In genomic region chr13:30616927-30617314, GRCh38 we compare ENCODE assay signal across 8 cellular contexts. TPM values are rescaled to one million over a fixed set of nuclear protein-coding genes. Genes with fewer than 3 reads are reported as not detected.
DNase-seq lines count a peak whose midpoint lies in the region; ATAC-seq and TF ChIP-seq lines count a peak whose summit lies in the region.

No MANE protein-coding gene starts in this region.

- H3K79me2 ChIP-seq in trophoblast cell (ENCODE audit: control insufficient read depth, insufficient read depth, low read length, poor library complexity) = peaks cover 10% of the 10 kb centered on the region

- 0 to 1% (median 1%) methylated on average over 12 of the region's 12 CpGs for WGBS in adipose tissue, 3 donors
- 0% methylated on average over 12 of the region's 12 CpGs for WGBS in heart right ventricle, 2 donors
- WGBS in trophoblast cell (ENCODE audit: extremely low coverage, insufficient coverage, insufficient read length) = no CpG with 5 or more reads among the region's 12 CpGs

- ATAC-seq in GM21423 (IDR thresholded peaks at IDR 0.05; ENCODE audit: unreplicated experiment) (peak; percentile 21), heart right ventricle (peak; percentile 72 to 83 (median 79))

- H3K4me1 ChIP-seq in heart right ventricle (peaks cover 0 to 43% (median 27%) of the 10 kb centered on the region in 9 donors), trophoblast cell (ENCODE audit: control insufficient read depth in 1 of 2, insufficient read depth in 2 of 2, low read length in 2 of 2) (no peaks in the 10 kb centered on the region)

- peak overlapping the region; percentile 8 for H2BK12ac ChIP-seq in trophoblast cell (ENCODE audit: low read length)

- peak overlapping the region; percentile 97 for H4K8ac ChIP-seq in trophoblast cell (ENCODE audit: low read depth, low read length)

- peak overlapping the region; percentile 97 for H3K14ac ChIP-seq in trophoblast cell (ENCODE audit: low read length)

- peaks cover 4% of the 10 kb centered on the region for H3K79me1 ChIP-seq in trophoblast cell (ENCODE audit: low read length)

- H3K27ac ChIP-seq in adipose tissue (ENCODE audit: low read depth, low read length) (peak overlapping the region; percentile 94), heart right ventricle (peak overlapping the region; percentile 96 to 100 (median 99)), trophoblast cell (ENCODE audit: low read depth, low read length) (peak overlapping the region; percentile 100)

- H4K91ac ChIP-seq in trophoblast cell (ENCODE audit: low read depth, low read length) = peak overlapping the region; percentile 95

- peak overlapping the region; percentile 96 for H3K18ac ChIP-seq in trophoblast cell (ENCODE audit: low read length)

- H4K12ac ChIP-seq in trophoblast cell (ENCODE audit: low read depth, low read length) = peak overlapping the region; percentile 97

- intact Hi-C loops in heart right ventricle (cut with DNase I) = loop anchor here in 8 of 10 donors (1.0 to 10.0 kb wide), 13 partner anchors 42 to 312 kb away; partner anchors contain the start of genes HMGB1 (in 7 of the 8), KATNAL1 (in 4 of the 8) and UBE2L5 (in 1 of the 8)

- no peaks in the 10 kb centered on the region for H3K9me3 ChIP-seq in heart right ventricle
- no peaks in the 10 kb centered on the region for H3K9me3 ChIP-seq in trophoblast cell (ENCODE audit: insufficient read depth, low read depth, low read length)

- H2BK5ac ChIP-seq in trophoblast cell (ENCODE audit: low read depth, low read length, poor library complexity) = peak overlapping the region; percentile 94

- peak overlapping the region; percentile 70 for H2AK5ac ChIP-seq in trophoblast cell (ENCODE audit: low read length)

- TF ChIP-seq CTCF in heart right ventricle (IDR thresholded peaks at IDR 0.05) = peak in 1 of 9 donors; percentile 15

- no peaks in the 10 kb centered on the region for H3K27me3 ChIP-seq in heart right ventricle
- H3K27me3 ChIP-seq in trophoblast cell (ENCODE audit: insufficient read depth, low read length) = no peaks in the 10 kb centered on the region

- peak overlapping the region; percentile 96 for H2BK120ac ChIP-seq in trophoblast cell (ENCODE audit: insufficient read depth, low read length, poor library complexity)

- H3K4me3 ChIP-seq in heart right ventricle = peak overlapping the region; percentile 54 to 85 (median 77)
- peak overlapping the region; percentile 72 for H3K4me3 ChIP-seq in trophoblast cell (ENCODE audit: low read depth, low read length)

- H3K9ac ChIP-seq in trophoblast cell (ENCODE audit: low read length) = peak overlapping the region; percentile 75

- H2AFZ ChIP-seq in trophoblast cell (ENCODE audit: insufficient read depth, low read length, poor library complexity) = peak overlapping the region; percentile 57

- H3K23ac ChIP-seq in trophoblast cell (ENCODE audit: low read length) = no peak overlapping the region

- peak; percentile 89 for DNase-seq in ELF-1 (ENCODE audit: low read depth, low spot score)
- DNase-seq in HT1080 (ENCODE audit: low read depth) = peak; percentile 82
- DNase-seq in NOMO-1 treated with DMSO at 0.1 percent for 48 hours (lab: John Stamatoyannopoulos, UW; ENCODE audit: unreplicated experiment) = peak; percentile 94
- DNase-seq in heart right ventricle = peak in 1 of 2 donors; percentile 85
- peak; percentile 70 to 87 for DNase-seq in trophoblast cell
- DNase-seq in cortex of kidney (lab: John Stamatoyannopoulos, UW) = no peak

- peak overlapping the region; percentile 89 for H3K4ac ChIP-seq in trophoblast cell (ENCODE audit: low read depth, low read length)

- H3K4me2 ChIP-seq in trophoblast cell (ENCODE audit: low read length) = peak overlapping the region; percentile 60

- peaks cover 0 to 12% (median 0%) of the 10 kb centered on the region in 9 donors for H3K36me3 ChIP-seq in heart right ventricle
- H3K36me3 ChIP-seq in trophoblast cell (ENCODE audit: control insufficient read depth in 1 of 2, insufficient read depth in 2 of 2, low read length in 2 of 2) = no peaks in the 10 kb centered on the region

RNA-seq across cellular contexts. Expression of gene USPL1, which starts 0.8 kb away (rescaled TPM):
- 10.7 and 13.5 TPM in 2 replicates for total RNA-seq in HT1080 (2014; rRNA removed; shearing (Covaris generic))
- 10.5 and 13.0 TPM in 2 replicates for polyA plus RNA-seq in HT1080 (2015; cell fraction: cytosol; rRNA removed)
- 38.7 and 40.0 TPM in 2 replicates for polyA plus RNA-seq in HT1080 (2015; cell fraction: nucleus; rRNA removed)
- polyA plus RNA-seq in adipose tissue (10 to 100 TPM in 1 of 3 donors, 1 to 10 TPM in 2; 5.3 to 11.4 (median 9.8) TPM), heart right ventricle (1 to 10 TPM; 4.9 to 9.7 TPM)
- 10 to 100 TPM in 3 of 10 donors, 1 to 10 TPM in 7; 8.9 to 10.6 (median 9.8) TPM for total RNA-seq in heart right ventricle
- polyA plus RNA-seq in trophoblast cell (2013) = 13.9 and 14.1 TPM in 2 replicates
